17 cellular contexts compared by ENCODE assay signal in the genomic region with DNA sequence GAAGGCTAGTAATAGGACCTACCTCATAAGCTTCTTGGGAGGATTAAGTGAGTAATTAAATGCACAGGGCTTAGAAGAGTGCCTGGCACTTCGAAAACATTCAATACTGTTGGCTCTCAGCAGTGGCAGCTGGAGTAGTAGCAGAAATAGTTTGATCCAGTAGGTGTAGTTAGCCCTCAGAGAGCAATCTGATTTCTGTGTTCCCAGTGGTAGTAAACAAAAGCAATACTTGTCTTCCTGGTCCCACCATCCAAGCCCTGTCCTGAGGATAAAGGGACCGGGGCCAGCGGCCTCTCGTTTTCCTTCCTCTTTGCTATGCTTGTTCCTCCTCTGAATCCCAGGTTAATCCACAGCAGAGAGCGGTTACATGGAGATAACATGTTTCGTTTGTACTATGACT.
A peak's percentile ranks its signal among the peaks of the same experiment; 100 is the strongest.
DNase-seq lines count a peak whose midpoint lies in the region; ATAC-seq and TF ChIP-seq lines count a peak whose summit lies in the region.
"Had no signal": no experiment of that assay in that cellular context is flagged by ENCODE, and none has a peak within 500 bp of the region (broad histone marks: within the 10 kb centered on the region; RNA-seq: fewer than 3 reads in every experiment).

No MANE protein-coding gene starts in this region.

- H4K8ac ChIP-seq in mesenchymal stem cell (ENCODE audit: low read length): no peak overlapping the region

- no peak overlapping the region for H3K14ac ChIP-seq in mesenchymal stem cell (ENCODE audit: low read length in 2 of 2)

- H3K79me2 ChIP-seq in MM.1S (ENCODE audit: low read length): no peaks in the 10 kb centered on the region

- H3K27me3 ChIP-seq in mesenchymal stem cell (ENCODE audit: control insufficient read depth in 1 of 2, insufficient read depth in 1 of 2, low read length in 2 of 2) (no peaks in the 10 kb centered on the region), subcutaneous abdominal adipose tissue (ENCODE audit: control insufficient read depth in 5 of 5, insufficient read depth in 4 of 5, low read length in 5 of 5) (no peaks in the 10 kb centered on the region), MM.1S (replicated peaks; ENCODE audit: insufficient read depth, low read length) (no peaks in the 10 kb centered on the region)

- H2AFZ ChIP-seq in mesenchymal stem cell (ENCODE audit: low read depth, low read length) (no peak overlapping the region), MM.1S (ENCODE audit: low read length) (no peak overlapping the region)

- H3K9me2 ChIP-seq in MM.1S (replicated peaks; ENCODE audit: insufficient read depth, low read length): no peaks in the 10 kb centered on the region

- H3K23ac ChIP-seq in mesenchymal stem cell (ENCODE audit: low read length in 2 of 2): no peak overlapping the region

- H3K27ac ChIP-seq in epithelial cell of prostate (peak overlapping the region; percentile 83), mesenchymal stem cell (ENCODE audit: low read length, poor library complexity, severe bottlenecking) (no peak overlapping the region), subcutaneous abdominal adipose tissue (ENCODE audit: low read depth, low read length) (peak overlapping the region; percentile 6), MM.1S (ENCODE audit: low read length) (no peak overlapping the region)

- H3K4me1 ChIP-seq in mesenchymal stem cell (ENCODE audit: control insufficient read depth, insufficient read depth, low read depth, low read length) (peaks cover 17% of the 10 kb centered on the region), subcutaneous abdominal adipose tissue (ENCODE audit: control insufficient read depth in 5 of 5, insufficient read depth in 5 of 5, low read length in 5 of 5) (peaks cover 1 to 24% (median 18%) of the 10 kb centered on the region in 5 donors), mucosa of descending colon (ENCODE audit: low read depth) (no peaks in the 10 kb centered on the region), MM.1S (ENCODE audit: low read length) (no peaks in the 10 kb centered on the region)
- H3K4me1 ChIP-seq: HAP-1 had no signal

- H3K18ac ChIP-seq in mesenchymal stem cell (ENCODE audit: low read depth in 1 of 2, low read length in 2 of 2): peak overlapping the region in 1 of 2 experiments; percentile 5

- H2BK120ac ChIP-seq in mesenchymal stem cell (ENCODE audit: low read depth, low read length): peak overlapping the region; percentile 39

- ATAC-seq in GM21390 (IDR thresholded peaks at IDR 0.05; ENCODE audit: unreplicated experiment): no peak
- ATAC-seq in mucosa of descending colon: no peak
- ATAC-seq: Panc1 had no signal

- WGBS in mesenchymal stem cell: 92% methylated on average over 6 of the region's 6 CpGs

- H2BK15ac ChIP-seq in mesenchymal stem cell (ENCODE audit: low read depth, poor library complexity, severe bottlenecking): no peak overlapping the region

- H3K4me2 ChIP-seq in mesenchymal stem cell (ENCODE audit: low read length, poor library complexity, severe bottlenecking) (no peak overlapping the region), MM.1S (ENCODE audit: low read depth, low read length) (no peak overlapping the region)

- intact Hi-C loops in mucosa of descending colon (cut with DNase I, micrococcal nuclease): loop anchor here in 1 of 2 donors (10.0 kb wide), 1 partner anchor 134 kb away; a partner anchor contains a TSS

- no peak overlapping the region for H2BK12ac ChIP-seq in mesenchymal stem cell (ENCODE audit: low read length in 2 of 2)

- H3F3A ChIP-seq in MM.1S (ENCODE audit: insufficient read depth, low read length): no peaks in the 10 kb centered on the region

- no peak overlapping the region for H2BK5ac ChIP-seq in mesenchymal stem cell (ENCODE audit: low read depth, low read length, poor library complexity, severe bottlenecking)

- H3K36me3 ChIP-seq in mesenchymal stem cell (ENCODE audit: control insufficient read depth in 1 of 2, insufficient read depth in 2 of 2, low read depth in 1 of 2, low read length in 2 of 2) (peaks cover 11 to 13% of the 10 kb centered on the region in 2 experiments), subcutaneous abdominal adipose tissue (ENCODE audit: control insufficient read depth in 5 of 5, insufficient read depth in 5 of 5, low read length in 5 of 5) (peaks cover 0 to 7% (median 5%) of the 10 kb centered on the region in 5 donors), mucosa of descending colon (ENCODE audit: low read depth) (no peaks in the 10 kb centered on the region), MM.1S (replicated peaks; ENCODE audit: insufficient read depth, low read length) (no peaks in the 10 kb centered on the region)
- H3K36me3 ChIP-seq: HAP-1 had no signal

- no peak overlapping the region for H3K4ac ChIP-seq in mesenchymal stem cell (ENCODE audit: low read depth in 1 of 2, low read length in 2 of 2)

- no peak overlapping the region for H4K91ac ChIP-seq in mesenchymal stem cell (ENCODE audit: low read length)

- TF ChIP-seq CTCF in mucosa of descending colon (IDR thresholded peaks at IDR 0.05) (no peak), MM.1S (IDR thresholded peaks at IDR 0.05; ENCODE audit: low read length) (no peak)

- H3K9me3 ChIP-seq in mesenchymal stem cell (ENCODE audit: control insufficient read depth, low read length) (no peaks in the 10 kb centered on the region), subcutaneous abdominal adipose tissue (ENCODE audit: control insufficient read depth in 5 of 5, low read length in 5 of 5) (no peaks in the 10 kb centered on the region), mucosa of descending colon (no peaks in the 10 kb centered on the region), MM.1S (replicated peaks; ENCODE audit: insufficient read depth, low read length) (no peaks in the 10 kb centered on the region)
- H3K9me3 ChIP-seq: HAP-1 had no signal

- no peak overlapping the region for H2AK5ac ChIP-seq in mesenchymal stem cell (ENCODE audit: low read length, severe bottlenecking)

- DNase-seq in NCI-H524 treated with DMSO at 0.1 percent for 48 hours (lab: John Stamatoyannopoulos, UW) (peak; percentile 95), epithelial cell of prostate (ENCODE audit: low read depth, low spot score) (no peak), mesenchymal stem cell (no peak), mucosa of descending colon (no peak), MM.1S (no peak), foreskin melanocyte (no peak)
- DNase-seq: activated naive CD4-positive, alpha-beta T cell treated with anti-CD3 and anti-CD28 coated beads, Interleukin-2, amount 50 U/mL, for 16 hours; central memory CD4-positive, alpha-beta T cell; DMS79; head of caudate nucleus; KBM-7; NCI-H1436; NCI-H510A had no signal

- H3K9ac ChIP-seq in mesenchymal stem cell (ENCODE audit: low read length) (no peak overlapping the region), subcutaneous abdominal adipose tissue (ENCODE audit: low read length in 5 of 5) (peak overlapping the region in 1 of 5 donors; percentile 21), MM.1S (ENCODE audit: low read length) (no peak overlapping the region)

- H3K79me1 ChIP-seq in mesenchymal stem cell (replicated peaks; ENCODE audit: low read length, poor library complexity, severe bottlenecking): peaks cover 52% of the 10 kb centered on the region

- H3K4me3 ChIP-seq in mesenchymal stem cell (ENCODE audit: insufficient read depth in 1 of 2, low read depth in 1 of 2, low read length in 2 of 2) (no peak overlapping the region), subcutaneous abdominal adipose tissue (ENCODE audit: low read depth in 1 of 5, low read length in 5 of 5) (no peak overlapping the region), mucosa of descending colon (no peak overlapping the region), MM.1S (ENCODE audit: low read length) (no peak overlapping the region)
- H3K4me3 ChIP-seq: HAP-1 had no signal

- no peaks in the 10 kb centered on the region for H4K20me1 ChIP-seq in MM.1S (ENCODE audit: insufficient read depth, low read length)

Comparison
In these comparisons a context has a peak if more than half of its experiments do, and no peak if none do; other contexts are left out.
1. H3K27ac ChIP-seq: peak in epithelial cell of prostate (single experiment) and subcutaneous abdominal adipose tissue (single experiment); none in mesenchymal stem cell (single experiment) and MM.1S (single experiment).